16 cellular contexts compared by ENCODE assay signal in genomic region chr2:234378440-234378839, GRCh38.
DNase-seq lines count a peak whose midpoint lies in the region; ATAC-seq and TF ChIP-seq lines count a peak whose summit lies in the region.
"Had no signal": no experiment of that assay in that cellular context is flagged by ENCODE, and none has a peak within 500 bp of the region (broad histone marks: within the 10 kb centered on the region; RNA-seq: fewer than 3 reads in every experiment).

No MANE protein-coding gene starts in this region.

- H3K36me3 Mint-ChIP-seq in GM23338 (ENCODE audit: low read depth) (0 out of 3 replicates have a peak, but pooled peaks cover 3% of the 10 kb centered on the region), T-helper 17 cell (ENCODE audit: low read depth) (no peaks in the 10 kb centered on the region)
- H3K36me3 Mint-ChIP-seq: CD4-positive, CD25-positive, alpha-beta regulatory T cell had no signal

- H3K4me3 Mint-ChIP-seq in GM23338 (no peak overlapping the region), T-helper 17 cell (no peak overlapping the region)
- H3K4me3 Mint-ChIP-seq: activated CD4-positive, alpha-beta memory T cell treated with anti-CD3 and anti-CD28 coated beads, Interleukin-2, amount 10 ng/mL, durations not matched to agents 7 days and 5 days; activated T-helper 17 cell treated with anti-CD3 and anti-CD28 coated beads, Interleukin-2, amount 50 U/mL, for 72 hours had no signal

- H3K9me3 ChIP-seq in smooth muscle cell (replicated peaks; ENCODE audit: low read depth) (no peaks in the 10 kb centered on the region), T-helper 17 cell (ENCODE audit: control insufficient read depth, low read length, poor library complexity, severe bottlenecking) (no peaks in the 10 kb centered on the region)
- H3K9me3 ChIP-seq: uterus had no signal

- WGBS in smooth muscle cell (ENCODE audit: low lambda C conversion rate), result 70% methylated on average over 4 of the region's 4 CpGs

- DNase-seq in GM23338 (ENCODE audit: low spot score) (no peak), amniotic epithelial cell (ENCODE audit: low read depth) (peak; percentile 73), fibroblast of the aortic adventitia (ENCODE audit: low read depth) (peak; percentile 92), smooth muscle cell (lab: John Stamatoyannopoulos, UW; ENCODE audit: unreplicated experiment) (no peak), T-helper 17 cell (no peak), NCI-H748 (lab: John Stamatoyannopoulos, UW; ENCODE audit: unreplicated experiment) (no peak)
- DNase-seq in stimulated activated CD4-positive, alpha-beta T cell treated with anti-CD3 and anti-CD28 coated beads, Interleukin-1b, Interleukin-23, amount 100 ng/mL, for 48 hours, result no peak
- DNase-seq: activated CD4-positive, alpha-beta memory T cell treated with anti-CD3 and anti-CD28 coated beads, Interleukin-2, amount 10 ng/mL, durations not matched to agents 7 days and 5 days; anterior cingulate cortex; CD4-positive, CD25-positive, alpha-beta regulatory T cell; NCI-H1417 treated with DMSO at 0.1 percent for 48 hours; occipital lobe; stimulated activated naive CD4-positive, alpha-beta T cell; uterus had no signal

- H2AFZ ChIP-seq in GM23338, result peak overlapping the region; percentile 96
- H2AFZ ChIP-seq in smooth muscle cell (ENCODE audit: low read depth), result peak overlapping the region; percentile 59

- peak overlapping the region; percentile 33; the same call in 1 of the 2 replicates for H3K4me2 ChIP-seq in GM23338
- H3K4me2 ChIP-seq in smooth muscle cell, result peak overlapping the region; percentile 77
- H3K4me2 ChIP-seq: KMS-11 had no signal

- ATAC-seq in GM23338 (no peak), T-helper 17 cell (no peak)
- ATAC-seq: activated T-helper 17 cell treated with anti-CD3 and anti-CD28 coated beads, Interleukin-2, amount 50 U/mL, for 72 hours had no signal

- H3K9me3 Mint-ChIP-seq in GM23338, result peaks cover 3% of the 10 kb centered on the region; the same call in 2 of the 3 replicates
- H3K9me3 Mint-ChIP-seq: activated CD4-positive, alpha-beta memory T cell treated with anti-CD3 and anti-CD28 coated beads, Interleukin-2, amount 10 ng/mL, durations not matched to agents 7 days and 5 days; activated T-helper 17 cell treated with anti-CD3 and anti-CD28 coated beads, Interleukin-2, amount 50 U/mL, for 72 hours; CD4-positive, CD25-positive, alpha-beta regulatory T cell had no signal

- H3K27ac Mint-ChIP-seq in GM23338, result peak overlapping the region; percentile 77
- H3K27ac Mint-ChIP-seq in T-helper 17 cell, result no peak overlapping the region
- H3K27ac Mint-ChIP-seq: activated CD4-positive, alpha-beta memory T cell treated with anti-CD3 and anti-CD28 coated beads, Interleukin-2, amount 10 ng/mL, durations not matched to agents 7 days and 5 days; activated T-helper 17 cell treated with anti-CD3 and anti-CD28 coated beads, Interleukin-2, amount 50 U/mL, for 72 hours; CD4-positive, CD25-positive, alpha-beta regulatory T cell had no signal

- H3K36me3 ChIP-seq in GM23338 (ENCODE audit: insufficient read depth), result no peaks in the 10 kb centered on the region
- no peaks in the 10 kb centered on the region for H3K36me3 ChIP-seq in smooth muscle cell (ENCODE audit: low read depth)
- H3K36me3 ChIP-seq: uterus had no signal

- H3K79me2 ChIP-seq in GM23338 (replicated peaks; ENCODE audit: insufficient read depth) (no peaks in the 10 kb centered on the region), smooth muscle cell (ENCODE audit: low read depth) (no peaks in the 10 kb centered on the region)

- TF ChIP-seq CTCF in GM23338 (conservative IDR thresholded peaks at IDR 0.05; ENCODE audit: low read depth in 2 of 2), result no peak
- TF ChIP-seq CTCF in fibroblast of the aortic adventitia (IDR thresholded peaks at IDR 0.05; ENCODE audit: insufficient read depth, low read length), result no peak
- TF ChIP-seq CTCF in smooth muscle cell (IDR thresholded peaks at IDR 0.05; ENCODE audit: borderline replicate concordance, insufficient read depth, poor library complexity, severe bottlenecking), result no peak

- H3F3A ChIP-seq in GM23338 (replicated peaks; ENCODE audit: low read depth) (no peaks in the 10 kb centered on the region), smooth muscle cell (ENCODE audit: low read depth) (no peaks in the 10 kb centered on the region)

- H3K4me3 ChIP-seq in GM23338 (no peak overlapping the region), fibroblast of the aortic adventitia (ENCODE audit: low read depth, low read length) (peak overlapping the region; percentile 0), smooth muscle cell (no peak overlapping the region)
- H3K4me3 ChIP-seq: uterus had no signal

- H3K4me1 Mint-ChIP-seq in GM23338 (peaks cover 10% of the 10 kb centered on the region), T-helper 17 cell (peaks cover 8% of the 10 kb centered on the region)

- H3K4me1 ChIP-seq in GM23338 (ENCODE audit: insufficient read depth) (peaks cover 5% of the 10 kb centered on the region), smooth muscle cell (ENCODE audit: low read depth) (peaks cover 12% of the 10 kb centered on the region)
- H3K4me1 ChIP-seq: uterus had no signal

- H4K20me1 ChIP-seq in GM23338 (replicated peaks; ENCODE audit: insufficient read depth) (no peaks in the 10 kb centered on the region), smooth muscle cell (ENCODE audit: low read depth) (no peaks in the 10 kb centered on the region)

- H3K9me2 ChIP-seq in GM23338 (ENCODE audit: insufficient read depth), result no peaks in the 10 kb centered on the region; the same call in 1 of the 2 replicates

- H3K9ac ChIP-seq in smooth muscle cell (ENCODE audit: low read depth), result peak overlapping the region; percentile 43
- H3K9ac ChIP-seq: KMS-11 had no signal

- H3K27me3 ChIP-seq in GM23338 (ENCODE audit: insufficient read depth), result no peaks in the 10 kb centered on the region
- no peaks in the 10 kb centered on the region for H3K27me3 ChIP-seq in smooth muscle cell (ENCODE audit: low read depth)
- H3K27me3 ChIP-seq: uterus had no signal

- no peak overlapping the region for H3K27ac ChIP-seq in GM23338 (ENCODE audit: low read depth)
- peak overlapping the region; percentile 71 for H3K27ac ChIP-seq in smooth muscle cell (ENCODE audit: low read depth)
- H3K27ac ChIP-seq: KMS-11, uterus had no signal

- H3K27me3 Mint-ChIP-seq in GM23338 (ENCODE audit: insufficient read depth, low read depth, poor library complexity), result peaks cover 7% of the 10 kb centered on the region
- no peaks in the 10 kb centered on the region for H3K27me3 Mint-ChIP-seq in T-helper 17 cell
- H3K27me3 Mint-ChIP-seq: activated CD4-positive, alpha-beta memory T cell treated with anti-CD3 and anti-CD28 coated beads, Interleukin-2, amount 10 ng/mL, durations not matched to agents 7 days and 5 days; activated T-helper 17 cell treated with anti-CD3 and anti-CD28 coated beads, Interleukin-2, amount 50 U/mL, for 72 hours had no signal

TF ChIP-seq in GM23338, 12 proteins besides CTCF, POLR2A, EP300 and RAD21:
- TF ChIP-seq JUNB (IDR thresholded peaks at IDR 0.05; ENCODE audit: unreplicated experiment) (no peak), ZNF331 (CRISPR knock-in tag; IDR thresholded peaks at IDR 0.05; ENCODE audit: low read depth) (no peak), STAT1 (IDR thresholded peaks at IDR 0.05; ENCODE audit: unreplicated experiment) (no peak)
- TF ChIP-seq, protein P1, sequence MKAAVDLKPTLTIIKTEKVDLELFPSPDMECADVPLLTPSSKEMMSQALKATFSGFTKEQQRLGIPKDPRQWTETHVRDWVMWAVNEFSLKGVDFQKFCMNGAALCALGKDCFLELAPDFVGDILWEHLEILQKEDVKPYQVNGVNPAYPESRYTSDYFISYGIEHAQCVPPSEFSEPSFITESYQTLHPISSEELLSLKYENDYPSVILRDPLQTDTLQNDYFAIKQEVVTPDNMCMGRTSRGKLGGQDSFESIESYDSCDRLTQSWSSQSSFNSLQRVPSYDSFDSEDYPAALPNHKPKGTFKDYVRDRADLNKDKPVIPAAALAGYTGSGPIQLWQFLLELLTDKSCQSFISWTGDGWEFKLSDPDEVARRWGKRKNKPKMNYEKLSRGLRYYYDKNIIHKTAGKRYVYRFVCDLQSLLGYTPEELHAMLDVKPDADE (IDR thresholded peaks at IDR 0.05), result no peak
- TF ChIP-seq, protein P2, sequence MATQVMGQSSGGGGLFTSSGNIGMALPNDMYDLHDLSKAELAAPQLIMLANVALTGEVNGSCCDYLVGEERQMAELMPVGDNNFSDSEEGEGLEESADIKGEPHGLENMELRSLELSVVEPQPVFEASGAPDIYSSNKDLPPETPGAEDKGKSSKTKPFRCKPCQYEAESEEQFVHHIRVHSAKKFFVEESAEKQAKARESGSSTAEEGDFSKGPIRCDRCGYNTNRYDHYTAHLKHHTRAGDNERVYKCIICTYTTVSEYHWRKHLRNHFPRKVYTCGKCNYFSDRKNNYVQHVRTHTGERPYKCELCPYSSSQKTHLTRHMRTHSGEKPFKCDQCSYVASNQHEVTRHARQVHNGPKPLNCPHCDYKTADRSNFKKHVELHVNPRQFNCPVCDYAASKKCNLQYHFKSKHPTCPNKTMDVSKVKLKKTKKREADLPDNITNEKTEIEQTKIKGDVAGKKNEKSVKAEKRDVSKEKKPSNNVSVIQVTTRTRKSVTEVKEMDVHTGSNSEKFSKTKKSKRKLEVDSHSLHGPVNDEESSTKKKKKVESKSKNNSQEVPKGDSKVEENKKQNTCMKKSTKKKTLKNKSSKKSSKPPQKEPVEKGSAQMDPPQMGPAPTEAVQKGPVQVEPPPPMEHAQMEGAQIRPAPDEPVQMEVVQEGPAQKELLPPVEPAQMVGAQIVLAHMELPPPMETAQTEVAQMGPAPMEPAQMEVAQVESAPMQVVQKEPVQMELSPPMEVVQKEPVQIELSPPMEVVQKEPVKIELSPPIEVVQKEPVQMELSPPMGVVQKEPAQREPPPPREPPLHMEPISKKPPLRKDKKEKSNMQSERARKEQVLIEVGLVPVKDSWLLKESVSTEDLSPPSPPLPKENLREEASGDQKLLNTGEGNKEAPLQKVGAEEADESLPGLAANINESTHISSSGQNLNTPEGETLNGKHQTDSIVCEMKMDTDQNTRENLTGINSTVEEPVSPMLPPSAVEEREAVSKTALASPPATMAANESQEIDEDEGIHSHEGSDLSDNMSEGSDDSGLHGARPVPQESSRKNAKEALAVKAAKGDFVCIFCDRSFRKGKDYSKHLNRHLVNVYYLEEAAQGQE (IDR thresholded peaks at IDR 0.05; ENCODE audit: unreplicated experiment), result no peak

Comparison
In these comparisons a context has a peak if more than half of its experiments do, and no peak if none do; other contexts are left out.
1. DNase-seq: peak in amniotic epithelial cell (single experiment) and fibroblast of the aortic adventitia (single experiment); none in GM23338 (single experiment), smooth muscle cell (single experiment), T-helper 17 cell (0 of 3), NCI-H748 (single experiment) and stimulated activated CD4-positive, alpha-beta T cell treated with anti-CD3 and anti-CD28 coated beads, Interleukin-1b, Interleukin-23, amount 100 ng/mL, for 48 hours (single experiment).